ENCODE assay signal across 24 cellular contexts in the genomic region with DNA sequence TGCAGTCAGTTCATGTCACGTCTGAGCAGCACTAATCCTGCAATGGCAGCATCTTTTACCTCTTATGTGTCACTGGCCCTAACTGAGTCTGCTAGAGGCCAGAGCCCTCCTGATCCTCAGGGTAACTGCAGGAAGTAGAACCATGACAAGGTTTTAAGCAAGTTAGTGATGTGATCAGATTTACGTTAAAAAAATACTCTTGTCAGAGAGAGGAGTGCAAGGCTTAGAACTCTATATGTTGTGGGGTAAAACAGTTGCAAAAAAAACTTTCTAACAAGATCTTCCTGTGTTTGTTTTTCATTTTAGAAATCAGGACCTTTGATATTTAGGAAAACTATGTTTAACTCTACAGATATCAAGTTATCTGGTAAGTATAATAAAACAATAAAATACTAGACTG.
"Had no signal": no experiment of that assay in that cellular context is flagged by ENCODE, and none has a peak within 500 bp of the region (broad histone marks: within the 10 kb centered on the region; RNA-seq: fewer than 3 reads in every experiment).

No MANE protein-coding gene starts in this region.

- H3K4me2 ChIP-seq: hepatocyte had no signal

- H3K4me3 Mint-ChIP-seq: naive thymus-derived CD8-positive, alpha-beta T cell; neural crest cell; stimulated activated memory B cell treated with anti-CD40 and anti-IgM and Interleukin-4, amounts not matched to agents 10 μg/mL and 1 μg/mL and 100 μg/mL, for 72 hours; stimulated activated naive CD8-positive, alpha-beta T cell treated with anti-CD3 and anti-CD28 coated beads, Interleukin-15, Interleukin-2, amounts not matched to agents 100 ng/mL and 50 ng/mL, for 24 hours had no signal

- DNase-seq: effector CD8-positive, alpha-beta T cell; foreskin melanocyte; head of caudate nucleus; kidney; left cardiac atrium; left ventricle myocardium inferior; lower lobe of right lung; mesenchymal stem cell; naive thymus-derived CD8-positive, alpha-beta T cell; pancreas; right cardiac atrium; spleen; stimulated activated CD4-positive, alpha-beta T cell treated with anti-CD3 and anti-CD28 coated beads, Interleukin-15, amount 100 ng/mL, for 24 hours; stimulated activated CD4-positive, alpha-beta T cell treated with anti-CD3 and anti-CD28 coated beads, Interleukin-1b, Interleukin-23, amount 100 ng/mL, for 48 hours; stimulated activated CD4-positive, alpha-beta T cell treated with anti-CD3 and anti-CD28 coated beads, Interleukin-4, amount 100 ng/mL, for 24 hours; tibial artery; upper lobe of right lung had no signal

- ATAC-seq: left cardiac atrium; lower lobe of right lung; naive thymus-derived CD8-positive, alpha-beta T cell; pancreas; right cardiac atrium; stimulated activated memory B cell treated with anti-CD40 and anti-IgM and Interleukin-4, amounts not matched to agents 10 μg/mL and 1 μg/mL and 100 μg/mL, for 72 hours; upper lobe of right lung had no signal

- H3K4me3 ChIP-seq: coronary artery, hepatocyte, left ventricle myocardium inferior, lower lobe of right lung, pancreas, spleen, tibial artery, upper lobe of right lung, vagina had no signal

- H3K9me3 Mint-ChIP-seq: naive thymus-derived CD8-positive, alpha-beta T cell; neural crest cell had no signal

- H3K27me3 Mint-ChIP-seq: naive thymus-derived CD8-positive, alpha-beta T cell; progenitor cell of endocrine pancreas; stimulated activated memory B cell treated with anti-CD40 and anti-IgM and Interleukin-4, amounts not matched to agents 10 μg/mL and 1 μg/mL and 100 μg/mL, for 72 hours; stimulated activated naive CD8-positive, alpha-beta T cell treated with anti-CD3 and anti-CD28 coated beads, Interleukin-15, Interleukin-2, amounts not matched to agents 100 ng/mL and 50 ng/mL, for 24 hours had no signal

- H2AFZ ChIP-seq: hepatocyte had no signal

- H3K9me3 ChIP-seq: left ventricle myocardium inferior, lower lobe of right lung, pancreas, spleen, tibial artery, upper lobe of right lung, vagina had no signal

- H3K27ac ChIP-seq: coronary artery, hepatocyte, left ventricle myocardium inferior, pancreas, tibial artery, upper lobe of right lung, vagina had no signal

- H3K27me3 ChIP-seq: hepatocyte, pancreas, spleen, tibial artery, upper lobe of right lung, vagina had no signal

- H3K27ac Mint-ChIP-seq: progenitor cell of endocrine pancreas; stimulated activated memory B cell treated with anti-CD40 and anti-IgM and Interleukin-4, amounts not matched to agents 10 μg/mL and 1 μg/mL and 100 μg/mL, for 72 hours; stimulated activated naive CD8-positive, alpha-beta T cell treated with anti-CD3 and anti-CD28 coated beads, Interleukin-15, Interleukin-2, amounts not matched to agents 100 ng/mL and 50 ng/mL, for 24 hours had no signal
